Comparison of ENCODE assay signal across 11 cellular contexts in genomic region chr16:676565-677297, GRCh38. TPM values are rescaled to one million over a fixed set of nuclear protein-coding genes. Genes with fewer than 3 reads are reported as not detected.
DNase-seq lines count a peak whose midpoint lies in the region; ATAC-seq lines count a peak whose summit lies in the region.
"Had no signal": no experiment of that assay in that cellular context is flagged by ENCODE, and none has a peak within 500 bp of the region (broad histone marks: within the 10 kb centered on the region; RNA-seq: fewer than 3 reads in every experiment).

No MANE protein-coding gene starts in this region.

- in situ Hi-C loops in KBM-7 (cut with MboI; ENCODE audit: low pct_unique_long_range_greater_than_20kb, low sequenced_read_pairs): no loop called here

- peaks cover 7 to 29% (median 28%) of the 10 kb centered on the region in 3 donors for H3K4me1 Mint-ChIP-seq in T-cell
- peaks cover 15% of the 10 kb centered on the region for H3K4me1 Mint-ChIP-seq in memory B cell

- ATAC-seq in T-cell (replicated peaks in 1 of 4) (no peak), memory B cell (ENCODE audit: low read depth) (peak; percentile 14), HG03354 (IDR thresholded peaks at IDR 0.05; ENCODE audit: poor library complexity, severe bottlenecking, unreplicated experiment) (no peak)
- ATAC-seq: activated CD8-positive, alpha-beta T cell treated with anti-CD3 and anti-CD28 coated beads, Interleukin-2, amount 10 ng/mL, durations not matched to agents 7 days and 5 days had no signal

- H3K9me3 Mint-ChIP-seq in T-cell (no peaks in the 10 kb centered on the region), memory B cell (no peaks in the 10 kb centered on the region)
- H3K9me3 Mint-ChIP-seq: naive B cell had no signal

- H3K4me3 Mint-ChIP-seq in T-cell: peak overlapping the region in 2 of 3 donors; percentile 6 to 45
- peak overlapping the region; percentile 29 for H3K4me3 Mint-ChIP-seq in memory B cell
- H3K4me3 Mint-ChIP-seq: activated CD8-positive, alpha-beta T cell treated with anti-CD3 and anti-CD28 coated beads, Interleukin-2, amount 10 ng/mL, durations not matched to agents 7 days and 5 days; naive B cell had no signal

- CTCF ChIA-PET in T-cell (lab: Charles Lee): no interaction called here

- peaks cover 4% of the 10 kb centered on the region for H3K36me3 Mint-ChIP-seq in T-cell
- peaks cover 6% of the 10 kb centered on the region for H3K36me3 Mint-ChIP-seq in memory B cell
- H3K36me3 Mint-ChIP-seq: naive B cell had no signal

- no peak overlapping the region for H3K27ac Mint-ChIP-seq in T-cell
- H3K27ac Mint-ChIP-seq in memory B cell: no peak overlapping the region
- H3K27ac Mint-ChIP-seq: activated CD8-positive, alpha-beta T cell treated with anti-CD3 and anti-CD28 coated beads, Interleukin-2, amount 10 ng/mL, durations not matched to agents 7 days and 5 days; naive B cell had no signal

- POLR2A ChIA-PET in T-cell (lab: Charles Lee): interaction anchor here in 1 of 2 donors (0.6 kb wide), 1 partner anchor 18 kb away, joined by 6 read pairs; no protein-coding TSS in a partner anchor

- peaks cover 0 to 6% of the 10 kb centered on the region in 2 donors for H3K27me3 Mint-ChIP-seq in T-cell
- H3K27me3 Mint-ChIP-seq in memory B cell: peaks cover 8% of the 10 kb centered on the region

- DNase-seq in DMS53 treated with DMSO at 0.1 percent for 48 hours (lab: John Stamatoyannopoulos, UW; ENCODE audit: unreplicated experiment) (peak; percentile 46), NCI-H146 (lab: John Stamatoyannopoulos, UW) (peak; percentile 93), T-cell (peak in 7 of 34 experiments; percentile 27 to 44 (median 34)), memory B cell (ENCODE audit: low spot score in 2 of 2) (no peak), KBM-7 (no peak), EL (no peak)
- no peak for DNase-seq in activated CD4-positive, alpha-beta T cell treated with anti-CD3 and anti-CD28 coated beads for 48 hours
- DNase-seq: activated CD8-positive, alpha-beta T cell treated with anti-CD3 and anti-CD28 coated beads, Interleukin-2, amount 10 ng/mL, durations not matched to agents 7 days and 5 days; hippocampal formation; naive B cell had no signal

RNA-seq across cellular contexts. Expression of gene RHBDL1, which starts 1.3 kb away (rescaled TPM):
- total RNA-seq in T-cell: 1 to 10 TPM; 2.0 to 3.6 (median 2.5) TPM

RNA-seq across cellular contexts. Expression of gene STUB1, which starts 3.5 kb away (rescaled TPM):
- total RNA-seq in T-cell: 100 to 1,000 TPM in 3 of 5 donors, 10 to 100 TPM in 2; 67.3 to 119 (median 114) TPM

RNA-seq across cellular contexts. Expression of gene JMJD8, which starts 7.4 kb away (rescaled TPM):
- 10 to 100 TPM; 27.3 to 54.4 (median 49.1) TPM for total RNA-seq in T-cell

RNA-seq across cellular contexts. Expression of gene RHOT2, which starts 8.8 kb away (rescaled TPM):
- total RNA-seq in T-cell: 100 to 1,000 TPM; 181 to 320 (median 286) TPM

RNA-seq across cellular contexts. Expression of gene WDR24, which starts 13.5 kb away (rescaled TPM):
- 10 to 100 TPM; 10.7 to 22.4 (median 18.4) TPM for total RNA-seq in T-cell

Comparison
In these comparisons a context has a peak if more than half of its experiments do, and no peak if none do; other contexts are left out.
1. DNase-seq: peak in DMS53 treated with DMSO at 0.1 percent for 48 hours (single experiment) and NCI-H146 (single experiment); none in memory B cell (0 of 2), activated CD4-positive, alpha-beta T cell treated with anti-CD3 and anti-CD28 coated beads for 48 hours (single experiment), KBM-7 (single experiment) and EL (single experiment).